10 cellular contexts compared by ENCODE assay signal in the genomic region with DNA sequence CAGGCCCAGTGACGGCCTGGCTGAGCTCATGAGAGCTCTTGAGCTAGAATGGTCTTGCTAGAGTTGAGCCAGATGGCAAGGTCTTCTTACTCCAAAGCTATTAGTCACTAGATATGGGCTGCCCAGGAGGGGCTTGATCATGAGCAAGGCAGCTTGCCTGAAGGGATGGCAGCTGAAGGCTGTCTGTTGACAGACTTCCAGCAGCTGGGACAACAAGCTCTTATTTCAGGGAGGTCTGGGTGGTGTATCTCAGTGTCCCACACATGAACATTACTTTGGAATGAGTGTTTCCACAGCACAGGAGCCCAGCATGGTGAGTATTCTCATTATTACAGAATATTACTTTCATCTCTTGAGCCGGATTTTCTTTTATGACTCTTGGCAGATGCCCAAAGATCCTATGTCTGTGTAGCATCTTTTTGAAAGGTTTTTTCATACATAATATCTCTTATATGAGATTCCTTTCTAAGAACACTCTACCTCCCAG.
DNase-seq lines count a peak whose midpoint lies in the region; ATAC-seq and TF ChIP-seq lines count a peak whose summit lies in the region.
"Had no signal": no experiment of that assay in that cellular context is flagged by ENCODE, and none has a peak within 500 bp of the region (broad histone marks: within the 10 kb centered on the region; RNA-seq: fewer than 3 reads in every experiment).

No MANE protein-coding gene starts in this region.

- H3K9me3 ChIP-seq in heart left ventricle: no peaks in the 10 kb centered on the region
- H3K9me3 ChIP-seq in right atrium auricular region: no peaks in the 10 kb centered on the region
- no peaks in the 10 kb centered on the region for H3K9me3 ChIP-seq in MM.1S (replicated peaks; ENCODE audit: insufficient read depth, low read length)
- H3K9me3 ChIP-seq: BLaER1 had no signal

- no peak for TF ChIP-seq POLR2A in heart left ventricle (IDR thresholded peaks at IDR 0.05)

- intact Hi-C loops in heart left ventricle (cut with DNase I): no loop called here

- H3K4me1 Mint-ChIP-seq in glutamatergic neuron (ENCODE audit: low read depth, unreplicated experiment): peaks cover 17% of the 10 kb centered on the region
- H3K4me1 Mint-ChIP-seq in activated T-cell treated with anti-CD3 and anti-CD28 coated beads, Interleukin-2, amount 50 U/mL, for 24 hours (ENCODE audit: low read depth): peaks cover 5% of the 10 kb centered on the region
- H3K4me1 Mint-ChIP-seq: stimulated activated effector memory CD8-positive, alpha-beta T cell treated with anti-CD3 and anti-CD28 coated beads, Interleukin-12 subunit alpha, Interleukin-12 subunit beta, amount 100 ng/mL, for 72 hours had no signal

- no peaks in the 10 kb centered on the region for H3K27me3 ChIP-seq in heart left ventricle
- no peaks in the 10 kb centered on the region for H3K27me3 ChIP-seq in right atrium auricular region
- H3K27me3 ChIP-seq in MM.1S (replicated peaks; ENCODE audit: insufficient read depth, low read length): no peaks in the 10 kb centered on the region
- H3K27me3 ChIP-seq: BLaER1 had no signal

- no peaks in the 10 kb centered on the region for H3K36me3 Mint-ChIP-seq in glutamatergic neuron (ENCODE audit: unreplicated experiment)
- H3K36me3 Mint-ChIP-seq in activated T-cell treated with anti-CD3 and anti-CD28 coated beads, Interleukin-2, amount 50 U/mL, for 24 hours (ENCODE audit: low read depth): no peaks in the 10 kb centered on the region
- H3K36me3 Mint-ChIP-seq: stimulated activated effector memory CD8-positive, alpha-beta T cell treated with anti-CD3 and anti-CD28 coated beads, Interleukin-12 subunit alpha, Interleukin-12 subunit beta, amount 100 ng/mL, for 72 hours had no signal

- peak overlapping the region; percentile 56 for H3K27ac Mint-ChIP-seq in glutamatergic neuron (ENCODE audit: unreplicated experiment)
- no peak overlapping the region for H3K27ac Mint-ChIP-seq in activated T-cell treated with anti-CD3 and anti-CD28 coated beads, Interleukin-2, amount 50 U/mL, for 24 hours
- H3K27ac Mint-ChIP-seq: stimulated activated effector memory CD8-positive, alpha-beta T cell treated with anti-CD3 and anti-CD28 coated beads, Interleukin-12 subunit alpha, Interleukin-12 subunit beta, amount 100 ng/mL, for 72 hours had no signal

- H3K9me2 ChIP-seq in MM.1S (replicated peaks; ENCODE audit: insufficient read depth, low read length): no peaks in the 10 kb centered on the region

- peaks cover 7% of the 10 kb centered on the region for H3K9me3 Mint-ChIP-seq in glutamatergic neuron (ENCODE audit: unreplicated experiment)
- H3K9me3 Mint-ChIP-seq in activated T-cell treated with anti-CD3 and anti-CD28 coated beads, Interleukin-2, amount 50 U/mL, for 24 hours: no peaks in the 10 kb centered on the region
- H3K9me3 Mint-ChIP-seq: stimulated activated effector memory CD8-positive, alpha-beta T cell treated with anti-CD3 and anti-CD28 coated beads, Interleukin-12 subunit alpha, Interleukin-12 subunit beta, amount 100 ng/mL, for 72 hours had no signal

- no peaks in the 10 kb centered on the region for H4K20me1 ChIP-seq in MM.1S (ENCODE audit: insufficient read depth, low read length)
- H4K20me1 ChIP-seq: BLaER1 had no signal

- no peaks in the 10 kb centered on the region for H3K79me2 ChIP-seq in MM.1S (ENCODE audit: low read length)

- H3K27me3 Mint-ChIP-seq in glutamatergic neuron (ENCODE audit: unreplicated experiment): peaks cover 5% of the 10 kb centered on the region
- peaks cover 10% of the 10 kb centered on the region for H3K27me3 Mint-ChIP-seq in activated T-cell treated with anti-CD3 and anti-CD28 coated beads, Interleukin-2, amount 50 U/mL, for 24 hours

- no peak for TF ChIP-seq CTCF in heart left ventricle (IDR thresholded peaks at IDR 0.05)
- no peak for TF ChIP-seq CTCF in right atrium auricular region (IDR thresholded peaks at IDR 0.05)
- no peak for TF ChIP-seq CTCF in glutamatergic neuron (IDR thresholded peaks at IDR 0.05; ENCODE audit: partially characterized antibody, unreplicated experiment)
- TF ChIP-seq CTCF in MM.1S (IDR thresholded peaks at IDR 0.05; ENCODE audit: low read length): no peak

- no peak overlapping the region for H3K9ac ChIP-seq in MM.1S (ENCODE audit: low read length)
- H3K9ac ChIP-seq: BLaER1 had no signal

- H3K27ac ChIP-seq in heart left ventricle (no peak overlapping the region), right atrium auricular region (no peak overlapping the region), MM.1S (ENCODE audit: low read length) (no peak overlapping the region)
- H3K27ac ChIP-seq: BLaER1 had no signal

- 67 to 80% (median 78%) methylated on average over 2 of the region's 2 CpGs for WGBS in heart left ventricle, 4 donors

- H3K36me3 ChIP-seq in heart left ventricle: no peaks in the 10 kb centered on the region
- H3K36me3 ChIP-seq in right atrium auricular region: no peaks in the 10 kb centered on the region
- no peaks in the 10 kb centered on the region for H3K36me3 ChIP-seq in MM.1S (replicated peaks; ENCODE audit: insufficient read depth, low read length)
- H3K36me3 ChIP-seq: BLaER1 had no signal

- H3K4me2 ChIP-seq in MM.1S (ENCODE audit: low read depth, low read length): no peak overlapping the region
- H3K4me2 ChIP-seq: BLaER1 had no signal

- DNase-seq in heart left ventricle (peak in 3 of 5 donors; percentile 25 to 71 (median 56)), right atrium auricular region (ENCODE audit: low spot score) (no peak), SHP77 (lab: John Stamatoyannopoulos, UW) (peak; percentile 97), glutamatergic neuron (peak; percentile 38), MM.1S (no peak), hippocampal formation (lab: John Stamatoyannopoulos, UW) (no peak), amniotic stem cell (lab: John Stamatoyannopoulos, UW) (no peak)
- no peak for DNase-seq in activated T-cell treated with anti-CD3 and anti-CD28 coated beads, Interleukin-2, amount 50 U/mL, for 24 hours

- no peak overlapping the region for H3K4me3 Mint-ChIP-seq in glutamatergic neuron (ENCODE audit: unreplicated experiment)
- no peak overlapping the region for H3K4me3 Mint-ChIP-seq in activated T-cell treated with anti-CD3 and anti-CD28 coated beads, Interleukin-2, amount 50 U/mL, for 24 hours
- H3K4me3 Mint-ChIP-seq: stimulated activated effector memory CD8-positive, alpha-beta T cell treated with anti-CD3 and anti-CD28 coated beads, Interleukin-12 subunit alpha, Interleukin-12 subunit beta, amount 100 ng/mL, for 72 hours had no signal

- H3K4me1 ChIP-seq in heart left ventricle: peaks cover 0 to 12% (median 1%) of the 10 kb centered on the region in 12 donors
- H3K4me1 ChIP-seq in right atrium auricular region: peaks cover 0 to 6% of the 10 kb centered on the region in 2 donors
- H3K4me1 ChIP-seq in MM.1S (ENCODE audit: low read length): peaks cover 7% of the 10 kb centered on the region
- H3K4me1 ChIP-seq: BLaER1 had no signal

- H2AFZ ChIP-seq in MM.1S (ENCODE audit: low read length): no peak overlapping the region

- peak; percentile 51 to 91 (median 80) for ATAC-seq in heart left ventricle
- ATAC-seq: stimulated activated effector memory CD8-positive, alpha-beta T cell treated with anti-CD3 and anti-CD28 coated beads, Interleukin-12 subunit alpha, Interleukin-12 subunit beta, amount 100 ng/mL, for 72 hours had no signal

- no peaks in the 10 kb centered on the region for H3F3A ChIP-seq in MM.1S (ENCODE audit: insufficient read depth, low read length)

- no peak overlapping the region for H3K4me3 ChIP-seq in heart left ventricle
- no peak overlapping the region for H3K4me3 ChIP-seq in right atrium auricular region
- no peak overlapping the region for H3K4me3 ChIP-seq in MM.1S (ENCODE audit: low read length)
- H3K4me3 ChIP-seq: BLaER1 had no signal

Comparison
In these comparisons a context has a peak if more than half of its experiments do, and no peak if none do; other contexts are left out.
1. DNase-seq: peak in heart left ventricle (3 of 5), SHP77 (2 of 2) and glutamatergic neuron (single experiment); none in right atrium auricular region (single experiment), activated T-cell treated with anti-CD3 and anti-CD28 coated beads, Interleukin-2, amount 50 U/mL, for 24 hours (single experiment), MM.1S (single experiment), hippocampal formation (0 of 2) and amniotic stem cell (single experiment).